7 cellular contexts compared by ENCODE assay signal in the genomic region with DNA sequence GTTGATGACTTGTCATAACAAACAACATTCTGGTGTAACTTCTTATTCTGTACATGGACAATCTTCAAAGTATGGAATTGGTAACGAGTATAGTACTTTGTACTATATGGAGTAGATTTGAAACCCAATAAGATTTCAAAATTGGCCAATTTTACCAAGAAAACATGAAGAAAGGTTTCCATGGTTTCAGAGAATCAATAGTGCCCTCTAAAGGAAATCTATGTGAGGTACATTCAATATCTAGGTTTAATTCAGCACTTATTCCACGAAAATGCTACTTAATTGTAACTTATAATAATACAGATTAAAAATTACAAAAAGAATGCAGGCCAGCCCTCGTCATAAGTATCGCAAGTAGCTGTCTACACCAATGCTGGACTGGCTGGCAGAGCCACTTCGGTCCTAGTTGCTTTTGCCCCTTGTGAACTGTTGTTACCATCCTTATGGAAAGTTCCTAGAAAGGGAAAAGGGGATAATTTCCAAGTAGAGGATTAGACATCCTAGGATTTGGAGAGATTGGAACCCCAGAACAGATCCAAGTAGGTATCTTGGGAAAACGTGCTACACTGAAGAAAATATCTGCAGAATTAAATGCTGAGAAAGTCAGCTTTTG.
DNase-seq lines count a peak whose midpoint lies in the region; ATAC-seq and TF ChIP-seq lines count a peak whose summit lies in the region.

No MANE protein-coding gene starts in this region.

- no peak overlapping the region for H3K4me3 ChIP-seq in KMS-11 (IDR thresholded peaks at IDR 0.05; ENCODE audit: insufficient read depth, low read depth, low read length)

- H3K27me3 ChIP-seq in KMS-11 (ENCODE audit: insufficient read depth, low read depth), result no peaks in the 10 kb centered on the region

- peak; percentile 14 for DNase-seq in amniotic stem cell (lab: John Stamatoyannopoulos, UW)
- DNase-seq in left lobe of liver (ENCODE audit: low spot score), result no peak
- DNase-seq in activated CD4-positive, alpha-beta T cell treated with anti-CD3 and anti-CD28 coated beads, Interleukin-2, amount 50 U/mL, for 4 hours, result no peak
- no peak for DNase-seq in COLO668 (lab: John Stamatoyannopoulos, UW; ENCODE audit: unreplicated experiment)

- no peaks in the 10 kb centered on the region for H3K36me3 ChIP-seq in KMS-11 (ENCODE audit: insufficient read depth)

- H3K9ac ChIP-seq in KMS-11, result no peak overlapping the region

- no peaks in the 10 kb centered on the region for H3K4me1 ChIP-seq in KMS-11 (ENCODE audit: low read depth, poor library complexity, severe bottlenecking)

- no peak overlapping the region for H2AFZ ChIP-seq in KMS-11 (ENCODE audit: low read depth)

- TF ChIP-seq CTCF in GM12874 (IDR thresholded peaks at IDR 0.05; ENCODE audit: insufficient read depth, low read depth, low read length), result peak; percentile 19; the same call in 1 of the 2 replicates
- peak; percentile 49 for TF ChIP-seq CTCF in KMS-11 (conservative IDR thresholded peaks at IDR 0.05; ENCODE audit: low read depth, low read length)

- no peaks in the 10 kb centered on the region for H3K79me2 ChIP-seq in KMS-11 (ENCODE audit: insufficient read depth, low read depth)

- H3K27ac ChIP-seq in KMS-11, result no peak overlapping the region

- ATAC-seq in left lobe of liver (peak; percentile 67), HG03045 (IDR thresholded peaks at IDR 0.05; ENCODE audit: unreplicated experiment) (no peak)

- H3K4me2 ChIP-seq in KMS-11, result no peak overlapping the region

- H4K20me1 ChIP-seq in KMS-11 (ENCODE audit: insufficient read depth), result no peaks in the 10 kb centered on the region
